In genomic region chrX:71536285-71536684, GRCh38 we compare ENCODE assay signal across 9 cellular contexts. TPM values are rescaled to one million over a fixed set of nuclear protein-coding genes. Genes with fewer than 3 reads are reported as not detected.
DNase-seq lines count a peak whose midpoint lies in the region; ATAC-seq, FAIRE-seq and TF ChIP-seq lines count a peak whose summit lies in the region.
"Had no signal": no experiment of that assay in that cellular context is flagged by ENCODE, and none has a peak within 500 bp of the region (broad histone marks: within the 10 kb centered on the region; RNA-seq: fewer than 3 reads in every experiment).

No MANE protein-coding gene starts in this region.

- no peak for ATAC-seq in HG03097 (IDR thresholded peaks at IDR 0.05; ENCODE audit: low FRiP score, unreplicated experiment)

- H3K27me3 Mint-ChIP-seq in CD14-positive monocyte (ENCODE audit: low read depth in 3 of 3) (peaks cover 0 to 10% (median 0%) of the 10 kb centered on the region in 3 donors), neural crest cell (ENCODE audit: low read depth) (no peaks in the 10 kb centered on the region)

- H3K4me3 Mint-ChIP-seq in CD14-positive monocyte = peak overlapping the region; percentile 58 to 80
- peak overlapping the region; percentile 94 for H3K4me3 Mint-ChIP-seq in neural crest cell

- no peak for FAIRE-seq in GM12892 (lab: Jason Lieb, UNC)

- H3K27ac Mint-ChIP-seq in CD14-positive monocyte = peak overlapping the region in 6 of 7 donors; percentile 25 to 72 (median 46)
- no peak overlapping the region for H3K27ac Mint-ChIP-seq in neural crest cell (ENCODE audit: unreplicated experiment)

- DNase-seq in CD14-positive monocyte (ENCODE audit: low spot score) (no peak), brain microvascular endothelial cell (no peak), neural crest cell (ENCODE audit: low read depth, low spot score) (no peak), NCI-H1048 (lab: John Stamatoyannopoulos, UW) (no peak), SK-N-DZ (ENCODE audit: low spot score) (no peak), GM12892 (ENCODE audit: insufficient read length) (no peak)

- WGBS in HUES64 = 96% methylated on average over 5 of the region's 5 CpGs

- H3K9me3 ChIP-seq in HUES64 (ENCODE audit: insufficient read depth, low read depth, low read length) = no peaks in the 10 kb centered on the region
- H3K9me3 ChIP-seq: SJSA1 had no signal

- H3K4me3 ChIP-seq in HUES64 (ENCODE audit: low read length) (peak overlapping the region; percentile 71; the same call in 1 of the 2 replicates), brain microvascular endothelial cell (ENCODE audit: low read depth, low read length) (peak overlapping the region; percentile 24)
- H3K4me3 ChIP-seq: SJSA1 had no signal

- H3K9me3 Mint-ChIP-seq in CD14-positive monocyte = peaks cover 0 to 22% (median 8%) of the 10 kb centered on the region in 7 donors
- no peaks in the 10 kb centered on the region for H3K9me3 Mint-ChIP-seq in neural crest cell

- intact Hi-C loops in CD14-positive monocyte (cut with micrococcal nuclease) = no loop called here

- no peak for TF ChIP-seq POLR2A in GM12892 (IDR thresholded peaks at IDR 0.05; ENCODE audit: low read depth, low read length)

- TF ChIP-seq CTCF in CD14-positive monocyte (IDR thresholded peaks at IDR 0.05) = no peak
- no peak for TF ChIP-seq CTCF in brain microvascular endothelial cell (IDR thresholded peaks at IDR 0.05; ENCODE audit: low read depth, low read length, missing control alignments)
- no peak for TF ChIP-seq CTCF in neural crest cell (conservative IDR thresholded peaks at IDR 0.05)

- H3K4me1 ChIP-seq in HUES64 (ENCODE audit: insufficient read depth, low read length) = peaks cover 9% of the 10 kb centered on the region; the same call in 1 of the 2 replicates

- in situ Hi-C loops in brain microvascular endothelial cell (cut with HindIII; ENCODE audit: low pct_ligation_motif_present, low sequenced_read_pairs) = no loop called here

- peaks cover 7 to 10% of the 10 kb centered on the region in 2 donors for H3K36me3 Mint-ChIP-seq in CD14-positive monocyte
- H3K36me3 Mint-ChIP-seq in neural crest cell (ENCODE audit: low read depth) = peaks cover 14% of the 10 kb centered on the region

- no peak overlapping the region for H3K27ac ChIP-seq in HUES64 (ENCODE audit: low read depth, low read length)
- H3K27ac ChIP-seq in brain microvascular endothelial cell = no peak overlapping the region
- H3K27ac ChIP-seq: SJSA1 had no signal

- H3K4me1 Mint-ChIP-seq in CD14-positive monocyte (peaks cover 45% of the 10 kb centered on the region), neural crest cell (peaks cover 38% of the 10 kb centered on the region)

- no peak overlapping the region for H3K9ac ChIP-seq in HUES64 (ENCODE audit: low read depth, low read length)

- peaks cover 40% of the 10 kb centered on the region for H3K36me3 ChIP-seq in HUES64 (ENCODE audit: insufficient read depth, low read length)
- no peaks in the 10 kb centered on the region for H3K36me3 ChIP-seq in brain microvascular endothelial cell (replicated peaks)

- no peaks in the 10 kb centered on the region for H3K27me3 ChIP-seq in HUES64 (ENCODE audit: insufficient read depth, low read length)
- H3K27me3 ChIP-seq in brain microvascular endothelial cell (replicated peaks) = no peaks in the 10 kb centered on the region
- H3K27me3 ChIP-seq: SJSA1 had no signal

RNA-seq across cellular contexts. Expression of gene OGT, which starts 3.4 kb away (rescaled TPM):
- polyA plus RNA-seq in CD14-positive monocyte = 10 to 100 TPM; 11.7 to 14.0 TPM
- 47.5 TPM for polyA plus RNA-seq in HUES64 (2013, experiment 1 of 2)
- 50.8 TPM for polyA plus RNA-seq in HUES64 (2013, experiment 2 of 2)
- total RNA-seq in neural crest cell = 121 and 130 TPM in 2 replicates
- polyA plus RNA-seq in SK-N-DZ (2014; cell fraction: cytosol; rRNA removed) = 91.5 and 140 TPM in 2 replicates
- polyA plus RNA-seq in SK-N-DZ (2014; cell fraction: nucleus; rRNA removed) = 435 and 565 TPM in 2 replicates
- polyA plus RNA-seq in GM12892 (2012; ENCODE audit: missing spikeins) = 86.4 TPM

RNA-seq across cellular contexts. Expression of gene GCNA, which starts 42.0 kb away (rescaled TPM):
- polyA plus RNA-seq in CD14-positive monocyte = under 1 TPM; 0.26 to 0.27 TPM
- polyA plus RNA-seq in HUES64 (2013, experiment 1 of 2) = 1.4 TPM
- polyA plus RNA-seq in HUES64 (2013, experiment 2 of 2) = 0.57 TPM
- 2.0 and 2.3 TPM in 2 replicates for total RNA-seq in neural crest cell
- 0.45 and 1.2 TPM in 2 replicates for polyA plus RNA-seq in SK-N-DZ (2014; cell fraction: cytosol; rRNA removed)
- 8.2 and 9.3 TPM in 2 replicates for polyA plus RNA-seq in SK-N-DZ (2014; cell fraction: nucleus; rRNA removed)
- polyA plus RNA-seq in GM12892 (2012; ENCODE audit: missing spikeins) = 1.2 TPM
